ENCODE assay signal across 9 cellular contexts in genomic region chr17:40542562-40543411, GRCh38. TPM values are rescaled to one million over a fixed set of nuclear protein-coding genes. Genes with fewer than 3 reads are reported as not detected.
DNase-seq lines count a peak whose midpoint lies in the region; ATAC-seq, FAIRE-seq and TF ChIP-seq lines count a peak whose summit lies in the region.
"Had no signal": no experiment of that assay in that cellular context is flagged by ENCODE, and none has a peak within 500 bp of the region (broad histone marks: within the 10 kb centered on the region; RNA-seq: fewer than 3 reads in every experiment).

No MANE protein-coding gene starts in this region.

- H3K9me3 ChIP-seq in Panc1 (ENCODE audit: control insufficient read depth, insufficient read depth, low read depth, low read length) (no peaks in the 10 kb centered on the region), HepG2 (ENCODE audit: low read length) (no peaks in the 10 kb centered on the region)

- H3K27ac ChIP-seq in Panc1 (ENCODE audit: low read length) (no peak overlapping the region), HepG2 (ENCODE audit: extremely low read length, insufficient read depth, low read length) (no peak overlapping the region)

- DNase-seq in AG10803 (ENCODE audit: low read depth) (peak; percentile 97), Panc1 (ENCODE audit: low read depth, low spot score) (no peak), MCF 10A (ENCODE audit: unreplicated experiment) (peak; percentile 96), HepG2 (ENCODE audit: low spot score) (peak; percentile 90), cerebellar cortex (ENCODE audit: low spot score) (no peak)
- peak; percentile 84 for DNase-seq in stimulated activated naive CD8-positive, alpha-beta T cell treated with anti-CD3 and anti-CD28 coated beads, Interleukin-15, Interleukin-2, amounts not matched to agents 100 U/mL and 50 U/mL, for 24 hours

- H3K27me3 Mint-ChIP-seq in MCF 10A (ENCODE audit: insufficient read depth, unreplicated experiment): no peaks in the 10 kb centered on the region

- FAIRE-seq in HepG2 (lab: Jason Lieb, UNC): peak; percentile 72

- peak overlapping the region; percentile 37 for H3K4me2 ChIP-seq in HepG2 (ENCODE audit: low read depth, low read length)

- TF ChIP-seq CTCF in AG10803 (conservative IDR thresholded peaks at IDR 0.05; ENCODE audit: low read length): no peak
- TF ChIP-seq CTCF in Panc1 (IDR thresholded peaks at IDR 0.05): no peak
- TF ChIP-seq CTCF in MCF 10A (IDR thresholded peaks at IDR 0.05; ENCODE audit: unreplicated experiment): no peak
- no peak for TF ChIP-seq CTCF in HepG2 (CRISPR knock-in tag; IDR thresholded peaks at IDR 0.05)

- no peak for TF ChIP-seq RAD21 in HepG2 (CRISPR knock-in tag; IDR thresholded peaks at IDR 0.05)

- H3K79me2 ChIP-seq in HepG2 (ENCODE audit: insufficient read depth, low read length): no peaks in the 10 kb centered on the region

- H3K36me3 ChIP-seq in Panc1 (ENCODE audit: control insufficient read depth, insufficient read depth, low read length) (no peaks in the 10 kb centered on the region), HepG2 (replicated peaks in 1 of 2; ENCODE audit: control insufficient read depth in 1 of 2, insufficient read depth in 2 of 2, low read length in 2 of 2) (no peaks in the 10 kb centered on the region)

- ATAC-seq in GM21423 (IDR thresholded peaks at IDR 0.05; ENCODE audit: unreplicated experiment) (peak; percentile 39), Panc1 (0 out of 2 replicates have a peak, but pooled peaks have one; percentile 31), HepG2 (peak; percentile 72), GM18519 (IDR thresholded peaks at IDR 0.05; ENCODE audit: low FRiP score, unreplicated experiment) (no peak)
- peak; percentile 71 for ATAC-seq in stimulated activated naive CD8-positive, alpha-beta T cell treated with anti-CD3 and anti-CD28 coated beads, Interleukin-15, Interleukin-2, amounts not matched to agents 100 U/mL and 50 U/mL, for 24 hours

- WGBS in HepG2 (ENCODE audit: low lambda C conversion rate): 11% methylated on average over 14 of the region's 14 CpGs

- no peak overlapping the region for H3K9ac ChIP-seq in HepG2 (ENCODE audit: insufficient read depth, low read depth, low read length)

- H3K36me3 Mint-ChIP-seq in MCF 10A (ENCODE audit: insufficient read depth, unreplicated experiment): no peaks in the 10 kb centered on the region

- no peak overlapping the region for H3K4me3 ChIP-seq in AG10803 (ENCODE audit: low read length)
- H3K4me3 ChIP-seq in Panc1 (ENCODE audit: low read depth in 2 of 2, low read length in 2 of 2): no peak overlapping the region
- H3K4me3 ChIP-seq in HepG2 (replicated peaks in 1 of 3; ENCODE audit: insufficient read depth in 1 of 3, low read depth in 2 of 3, low read length in 3 of 3): no peak overlapping the region

- POLR2A ChIA-PET in Panc1 (lab: Charles Lee) (interaction anchor here (0.5 to 0.6 kb wide), 2 partner anchors 12 to 20 kb away, joined by 3 to 4 read pairs; no protein-coding TSS in a partner anchor), MCF 10A (lab: Yijun Ruan, JAX) (interaction anchor here (0.5 to 2.0 kb wide), 6 partner anchors 14 to 71 kb away, joined by 3 to 10 read pairs (median 4); no protein-coding TSS in a partner anchor), HepG2 (lab: Yijun Ruan, JAX) (interaction anchor here (1.4 to 11.0 kb wide), 4 partner anchors 9 to 1146 kb away, joined by 3 to 116 read pairs (median 6); partner anchors contain the start of gene EIF1)

- peak overlapping the region; percentile 96 for H3K27ac Mint-ChIP-seq in MCF 10A (ENCODE audit: low read depth, unreplicated experiment)

- in situ Hi-C loops in Panc1 (cut with HindIII; ENCODE audit: low pct_unique_long_range_greater_than_20kb, low sequenced_read_pairs): no loop called here
- in situ Hi-C loops in HepG2 (cut with HindIII; ENCODE audit: extremely low pct_ligation_motif_present, low pct_unique_long_range_greater_than_20kb): no loop called here

- 0 out of 4 replicates have a peak, but pooled peaks of 1 of the 2 experiments have one; percentile 4 for TF ChIP-seq EP300 in HepG2 (IDR thresholded peaks at IDR 0.05; ENCODE audit: low read depth in 2 of 2, low read length in 2 of 2)
- 0 out of 2 replicates have a peak, but pooled peaks have one; percentile 6 for TF ChIP-seq EP300 in HepG2 (CRISPR knock-in tag; IDR thresholded peaks at IDR 0.05; ENCODE audit: borderline replicate concordance)

- H3K4me1 ChIP-seq in Panc1 (ENCODE audit: control insufficient read depth, insufficient read depth, low read length) (no peaks in the 10 kb centered on the region), HepG2 (ENCODE audit: insufficient read depth, low read length) (peaks cover 73% of the 10 kb centered on the region)

- H4K20me1 ChIP-seq in HepG2 (ENCODE audit: insufficient read depth, low read length): no peaks in the 10 kb centered on the region

- CTCF ChIA-PET in Panc1 (lab: Charles Lee): interaction anchor here (0.5 kb wide), 1 partner anchor 1063 kb away, joined by 5 read pairs; no protein-coding TSS in a partner anchor
- CTCF ChIA-PET in MCF 10A (lab: Yijun Ruan, JAX): interaction anchor here (0.5 to 1.5 kb wide), 6 partner anchors 9 to 1682 kb away, joined by 3 to 5 read pairs (median 3); no protein-coding TSS in a partner anchor
- CTCF ChIA-PET in HepG2 (lab: Yijun Ruan, JAX; ENCODE audit: low intra/inter-chr PET ratio, low total read pairs): no interaction called here

- peak in 1 of 2 experiments; percentile 49; a peak in 2 of 4 replicates for TF ChIP-seq POLR2A in HepG2 (IDR thresholded peaks at IDR 0.05; ENCODE audit: insufficient read depth in 1 of 2, low read depth in 2 of 2, low read length in 2 of 2)

- H2AFZ ChIP-seq in HepG2 (ENCODE audit: low read length): no peak overlapping the region

- H3K9me3 Mint-ChIP-seq in MCF 10A (ENCODE audit: unreplicated experiment): no peaks in the 10 kb centered on the region

- no peak overlapping the region for H3K4me3 Mint-ChIP-seq in MCF 10A (ENCODE audit: unreplicated experiment)

- BruUV-seq in Panc1 (replicated peaks; lab: Mats Ljungman, UMichigan) (no TSS peak), MCF 10A (replicated peaks; lab: Mats Ljungman, UMichigan) (no TSS peak), HepG2 (replicated peaks; lab: Mats Ljungman, UMichigan) (no TSS peak)

- H3K4me1 Mint-ChIP-seq in MCF 10A (ENCODE audit: insufficient read depth, unreplicated experiment): peaks cover 21% of the 10 kb centered on the region

- intact Hi-C loops in Panc1 (cut with micrococcal nuclease; ENCODE audit: unreplicated experiment): no loop called here
- intact Hi-C loops in MCF 10A (cut with micrococcal nuclease): no loop called here
- intact Hi-C loops in HepG2 (cut with micrococcal nuclease; ENCODE audit: unreplicated experiment): no loop called here

- H3K27me3 ChIP-seq in Panc1 (ENCODE audit: control insufficient read depth, insufficient read depth, low read length) (no peaks in the 10 kb centered on the region), HepG2 (ENCODE audit: control insufficient read depth in 1 of 2, insufficient read depth in 2 of 2, low read length in 2 of 2) (no peaks in the 10 kb centered on the region)

RNA-seq across cellular contexts. Expression of gene CCR7, which starts 22.5 kb away (rescaled TPM):
- total RNA-seq in Panc1 (2021; ENCODE audit: unreplicated experiment) (0.44 TPM), MCF 10A (2022) (not detected in 2 replicates), HepG2 (2016; rRNA removed; fragmentation: Illumina TruSeq; extraction: Trizol) (0.04 TPM in 1 of 2 replicates, not detected in the other)
- not detected for polyA plus RNA-seq in Panc1 (2012; ENCODE audit: insufficient read length)
- total RNA-seq in HepG2 (2016; cell fraction: cytosol; rRNA removed; fragmentation: Illumina TruSeq; extraction: Trizol; ENCODE audit: low read depth): not detected in 2 replicates
- total RNA-seq in HepG2 (2016; cell fraction: insoluble cytoplasmic fraction; rRNA removed; fragmentation: Illumina TruSeq; extraction: Trizol): 0.09 TPM in 1 of 2 replicates, not detected in the other
- not detected in 2 replicates for total RNA-seq in HepG2 (2016; cell fraction: membrane; rRNA removed; fragmentation: Illumina TruSeq; extraction: Trizol)
- not detected in 2 replicates for total RNA-seq in HepG2 (2016; cell fraction: nucleus; rRNA removed; fragmentation: Illumina TruSeq; extraction: Trizol)
- 0.53 and 0.55 TPM in 2 replicates for polyA plus RNA-seq in HepG2 (2011; rRNA removed)
- 0.59 and 0.70 TPM in 2 replicates for polyA plus RNA-seq in HepG2 (2011; cell fraction: cytosol; rRNA removed)
- 0.31 and 1.1 TPM in 2 replicates for polyA plus RNA-seq in HepG2 (2011; cell fraction: nucleus; rRNA removed)
- polyA plus RNA-seq in HepG2 (2012): 1.1 and 1.5 TPM in 2 replicates
- not detected in 2 replicates for polyA plus RNA-seq in HepG2 (2016; cell fraction: cytosol; fragmentation: Illumina TruSeq; extraction: Trizol; ENCODE audit: low read depth)
- polyA plus RNA-seq in HepG2 (2016; cell fraction: insoluble cytoplasmic fraction; fragmentation: Illumina TruSeq; extraction: Trizol; ENCODE audit: low read depth): not detected in 2 replicates
- polyA plus RNA-seq in HepG2 (2016; cell fraction: membrane; fragmentation: Illumina TruSeq; extraction: Trizol; ENCODE audit: low read depth): not detected in 2 replicates
- not detected in 2 replicates for polyA plus RNA-seq in HepG2 (2016; cell fraction: nucleus; fragmentation: Illumina TruSeq; extraction: Trizol; ENCODE audit: insufficient read depth, low read depth)
- polyA minus RNA-seq in HepG2 (2011; rRNA and poly(A)+ RNA removed; ENCODE audit: low replicate concordance): 1.4 and 3.5 TPM in 2 replicates
- polyA minus RNA-seq in HepG2 (2011; cell fraction: cytosol; rRNA and poly(A)+ RNA removed): 0.40 TPM in 1 of 2 replicates, not detected in the other
- polyA minus RNA-seq in HepG2 (2011; cell fraction: nucleus; rRNA and poly(A)+ RNA removed): 0.37 TPM in 1 of 2 replicates, not detected in the other
- total RNA-seq: glomerular endothelial cell had no signal

RNA-seq across cellular contexts. Expression of gene TNS4, which starts 41.4 kb away (rescaled TPM):
- not detected for total RNA-seq in Panc1 (2021; ENCODE audit: unreplicated experiment)
- polyA plus RNA-seq in Panc1 (2012; ENCODE audit: insufficient read length): not detected
- 387 and 522 TPM in 2 replicates for total RNA-seq in MCF 10A (2022)
- 0.58 TPM in 2 replicates for total RNA-seq in HepG2 (2016; rRNA removed; fragmentation: Illumina TruSeq; extraction: Trizol)
- 0.18 and 0.20 TPM in 2 replicates for total RNA-seq in HepG2 (2016; cell fraction: cytosol; rRNA removed; fragmentation: Illumina TruSeq; extraction: Trizol; ENCODE audit: low read depth)
- total RNA-seq in HepG2 (2016; cell fraction: insoluble cytoplasmic fraction; rRNA removed; fragmentation: Illumina TruSeq; extraction: Trizol): 0.32 and 0.51 TPM in 2 replicates
- total RNA-seq in HepG2 (2016; cell fraction: membrane; rRNA removed; fragmentation: Illumina TruSeq; extraction: Trizol): 0.31 and 0.38 TPM in 2 replicates
- 0.37 and 1.3 TPM in 2 replicates for total RNA-seq in HepG2 (2016; cell fraction: nucleus; rRNA removed; fragmentation: Illumina TruSeq; extraction: Trizol)
- 1.7 and 2.1 TPM in 2 replicates for polyA plus RNA-seq in HepG2 (2011; rRNA removed)
- 0.69 and 1.3 TPM in 2 replicates for polyA plus RNA-seq in HepG2 (2011; cell fraction: cytosol; rRNA removed)
- 7.1 and 10.8 TPM in 2 replicates for polyA plus RNA-seq in HepG2 (2011; cell fraction: nucleus; rRNA removed)
- polyA plus RNA-seq in HepG2 (2012): 0.37 and 0.42 TPM in 2 replicates
- 0.20 and 0.22 TPM in 2 replicates for polyA plus RNA-seq in HepG2 (2016; cell fraction: cytosol; fragmentation: Illumina TruSeq; extraction: Trizol; ENCODE audit: low read depth)
- 1.3 and 2.3 TPM in 2 replicates for polyA plus RNA-seq in HepG2 (2016; cell fraction: insoluble cytoplasmic fraction; fragmentation: Illumina TruSeq; extraction: Trizol; ENCODE audit: low read depth)
- 0.34 and 0.72 TPM in 2 replicates for polyA plus RNA-seq in HepG2 (2016; cell fraction: membrane; fragmentation: Illumina TruSeq; extraction: Trizol; ENCODE audit: low read depth)
- polyA plus RNA-seq in HepG2 (2016; cell fraction: nucleus; fragmentation: Illumina TruSeq; extraction: Trizol; ENCODE audit: insufficient read depth, low read depth): 4.4 and 6.8 TPM in 2 replicates
- 7.4 and 24.1 TPM in 2 replicates for polyA minus RNA-seq in HepG2 (2011; rRNA and poly(A)+ RNA removed; ENCODE audit: low replicate concordance)
- polyA minus RNA-seq in HepG2 (2011; cell fraction: cytosol; rRNA and poly(A)+ RNA removed): 2.6 and 3.7 TPM in 2 replicates
- 4.0 and 6.1 TPM in 2 replicates for polyA minus RNA-seq in HepG2 (2011; cell fraction: nucleus; rRNA and poly(A)+ RNA removed)
- total RNA-seq: glomerular endothelial cell had no signal

Comparison
In these comparisons a context has a peak if more than half of its experiments do, and no peak if none do; other contexts are left out.
1. DNase-seq: peak in AG10803 (single experiment), MCF 10A (single experiment), HepG2 (single experiment) and stimulated activated naive CD8-positive, alpha-beta T cell treated with anti-CD3 and anti-CD28 coated beads, Interleukin-15, Interleukin-2, amounts not matched to agents 100 U/mL and 50 U/mL, for 24 hours (single experiment); none in Panc1 (single experiment) and cerebellar cortex (single experiment).
2. RNA of gene TNS4, which starts 41.4 kb away (total RNA-seq): 387 to 522 TPM in MCF 10A; 0.18 to 1.3 TPM in HepG2 and not detected in Panc1 (single experiment); every median in the first group is over 100 times any median in the second.